In the genomic region with DNA sequence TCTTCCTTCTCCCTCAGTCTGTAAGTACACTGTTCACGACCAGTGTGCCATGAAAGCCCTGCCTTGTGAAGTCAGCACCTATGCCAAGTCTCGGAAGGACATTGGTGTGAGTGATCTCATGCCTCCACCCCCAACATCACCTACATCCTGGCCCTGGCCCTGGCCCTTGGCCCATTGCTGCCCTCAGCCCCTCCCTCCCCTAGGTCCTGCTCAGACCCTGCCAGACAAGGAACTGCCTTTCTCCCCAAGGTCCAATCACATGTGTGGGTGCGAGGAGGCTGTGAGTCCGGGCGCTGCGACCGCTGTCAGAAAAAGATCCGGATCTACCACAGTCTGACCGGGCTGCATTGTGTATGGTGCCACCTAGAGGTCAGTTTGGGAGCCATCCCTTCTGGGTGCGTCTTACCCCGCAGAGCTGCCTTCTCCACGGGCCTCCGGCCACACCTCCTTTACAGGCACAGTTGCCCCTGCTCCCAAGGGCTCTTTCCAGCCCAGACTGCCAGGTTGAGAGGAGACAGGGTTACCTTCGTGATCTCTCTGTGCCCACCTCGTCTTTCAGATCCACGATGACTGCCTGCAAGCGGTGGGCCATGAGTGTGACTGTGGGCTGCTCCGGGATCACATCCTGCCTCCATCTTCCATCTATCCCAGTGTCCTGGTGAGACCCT, we compare ENCODE assay signal across 8 cellular contexts. TPM values are rescaled to one million over a fixed set of nuclear protein-coding genes. Genes with fewer than 3 reads are reported as not detected.
DNase-seq lines count a peak whose midpoint lies in the region; TF ChIP-seq lines count a peak whose summit lies in the region.

No MANE protein-coding gene starts in this region.

- no peaks in the 10 kb centered on the region for H3K9me3 ChIP-seq in parathyroid adenoma (ENCODE audit: control insufficient read depth, low read length)

- peak overlapping the region; percentile 86 for H3K27ac Mint-ChIP-seq in activated naive CD4-positive, alpha-beta T cell treated with anti-CD3 and anti-CD28 coated beads, Interleukin-2, amount 10 ng/mL, durations not matched to agents 7 days and 5 days
- peak overlapping the region; percentile 9 for H3K27ac Mint-ChIP-seq in type B pancreatic cell

- POLR2A ChIA-PET in GM10248 (lab: Yijun Ruan, JAX), result interaction anchor here (0.6 to 1.6 kb wide), 3 partner anchors 185 to 282 kb away, joined by 3 read pairs; a partner anchor contains a TSS

- H3K36me3 ChIP-seq in parathyroid adenoma (ENCODE audit: control insufficient read depth, insufficient read depth, low read length), result no peaks in the 10 kb centered on the region

- peak overlapping the region; percentile 36 for H3K4me2 ChIP-seq in parathyroid adenoma (ENCODE audit: low read length)

- H3K4me1 ChIP-seq in parathyroid adenoma, result peaks cover 3% of the 10 kb centered on the region

- H3K4me1 Mint-ChIP-seq in activated naive CD4-positive, alpha-beta T cell treated with anti-CD3 and anti-CD28 coated beads, Interleukin-2, amount 10 ng/mL, durations not matched to agents 7 days and 5 days, result peaks cover 92% of the 10 kb centered on the region
- H3K4me1 Mint-ChIP-seq in type B pancreatic cell (ENCODE audit: unreplicated experiment), result peaks cover 11% of the 10 kb centered on the region

- H3K79me2 ChIP-seq in parathyroid adenoma, result peaks cover 3% of the 10 kb centered on the region

- H3K4me3 ChIP-seq in HFF-Myc (replicated peaks; ENCODE audit: low read depth, low read length) (no peak overlapping the region), parathyroid adenoma (ENCODE audit: low read depth, low read length) (no peak overlapping the region)

- CTCF ChIA-PET in GM10248 (lab: Yijun Ruan, JAX), result interaction anchor here (0.6 to 7.0 kb wide), 43 partner anchors 9 to 294 kb away, joined by 3 to 92 read pairs (median 4); a partner anchor contains a TSS
- CTCF ChIA-PET in activated naive CD4-positive, alpha-beta T cell treated with anti-CD3 and anti-CD28 coated beads, Interleukin-2, amount 10 ng/mL, durations not matched to agents 7 days and 5 days (lab: Charles Lee), result interaction anchor here (0.6 to 6.9 kb wide), 31 partner anchors 9 to 282 kb away, joined by 3 to 66 read pairs (median 3); a partner anchor contains a TSS

- no peaks in the 10 kb centered on the region for H3K27me3 ChIP-seq in parathyroid adenoma (ENCODE audit: control insufficient read depth, insufficient read depth, low read length)

- TF ChIP-seq CTCF in GM10248 (IDR thresholded peaks at IDR 0.05; ENCODE audit: control extremely low read depth, extremely low read depth, low read depth, missing control alignments) (peak; percentile 89), HFF-Myc (IDR thresholded peaks at IDR 0.05; ENCODE audit: low read depth, low read length, missing control alignments) (peak; percentile 94), parathyroid adenoma (IDR thresholded peaks at IDR 0.05) (peak; percentile 94), type B pancreatic cell (conservative IDR thresholded peaks at IDR 0.05) (peak; percentile 95)

- peak overlapping the region; percentile 7 for H3K27ac ChIP-seq in parathyroid adenoma

- H3K36me3 Mint-ChIP-seq in activated naive CD4-positive, alpha-beta T cell treated with anti-CD3 and anti-CD28 coated beads, Interleukin-2, amount 10 ng/mL, durations not matched to agents 7 days and 5 days, result peaks cover 93% of the 10 kb centered on the region
- peaks cover 3% of the 10 kb centered on the region for H3K36me3 Mint-ChIP-seq in type B pancreatic cell

- H2AFZ ChIP-seq in parathyroid adenoma, result peak overlapping the region; percentile 86

- peak; percentile 86 for DNase-seq in GM10248 (ENCODE audit: extremely low spot score)
- no peak for DNase-seq in HFF-Myc (ENCODE audit: extremely low read depth, low read depth)
- peak; percentile 91 for DNase-seq in NAMALWA (ENCODE audit: low spot score)
- peak; percentile 87 for DNase-seq in SK-N-DZ (ENCODE audit: low spot score)
- peak; percentile 91 for DNase-seq in activated naive CD4-positive, alpha-beta T cell treated with anti-CD3 and anti-CD28 coated beads, Interleukin-2, amount 10 ng/mL, durations not matched to agents 7 days and 5 days
- DNase-seq in head of caudate nucleus, result peak; percentile 69 to 94 (median 87)
- DNase-seq in type B pancreatic cell (ENCODE audit: extremely low spot score, unreplicated experiment), result peak; percentile 83

- peak overlapping the region; percentile 37 for H3K4me3 Mint-ChIP-seq in activated naive CD4-positive, alpha-beta T cell treated with anti-CD3 and anti-CD28 coated beads, Interleukin-2, amount 10 ng/mL, durations not matched to agents 7 days and 5 days
- H3K4me3 Mint-ChIP-seq in type B pancreatic cell, result peak overlapping the region; percentile 54

- no peak overlapping the region for H3K9ac ChIP-seq in parathyroid adenoma

- no peaks in the 10 kb centered on the region for H3K9me3 Mint-ChIP-seq in activated naive CD4-positive, alpha-beta T cell treated with anti-CD3 and anti-CD28 coated beads, Interleukin-2, amount 10 ng/mL, durations not matched to agents 7 days and 5 days
- H3K9me3 Mint-ChIP-seq in type B pancreatic cell, result no peaks in the 10 kb centered on the region

- H3K27me3 Mint-ChIP-seq in activated naive CD4-positive, alpha-beta T cell treated with anti-CD3 and anti-CD28 coated beads, Interleukin-2, amount 10 ng/mL, durations not matched to agents 7 days and 5 days, result no peaks in the 10 kb centered on the region
- peaks cover 16% of the 10 kb centered on the region for H3K27me3 Mint-ChIP-seq in type B pancreatic cell

- intact Hi-C loops in head of caudate nucleus (cut with DNase I), result loop anchor here (5.0 kb wide), 1 partner anchor 203 kb away; no protein-coding TSS in a partner anchor

RNA-seq across cellular contexts. Expression of a gene that starts 9.2 kb away (rescaled TPM):
- 7.2 and 8.9 TPM in 2 replicates for polyA plus RNA-seq in SK-N-DZ (2014; cell fraction: cytosol; rRNA removed)
- polyA plus RNA-seq in SK-N-DZ (2014; cell fraction: nucleus; rRNA removed), result 7.7 and 16.0 TPM in 2 replicates
- 28.6 and 46.6 TPM in 2 replicates for total RNA-seq in type B pancreatic cell (ENCODE audit: low replicate concordance)

RNA-seq across cellular contexts. Expression of a gene that starts 12.5 kb away (rescaled TPM):
- polyA plus RNA-seq in SK-N-DZ (2014; cell fraction: cytosol; rRNA removed), result 43.3 and 45.0 TPM in 2 replicates
- 18.5 and 24.1 TPM in 2 replicates for polyA plus RNA-seq in SK-N-DZ (2014; cell fraction: nucleus; rRNA removed)
- total RNA-seq in type B pancreatic cell (ENCODE audit: low replicate concordance), result 28.0 and 33.7 TPM in 2 replicates

RNA-seq across cellular contexts. Expression of a gene that starts 25.6 kb away (rescaled TPM):
- 71.4 and 76.3 TPM in 2 replicates for polyA plus RNA-seq in SK-N-DZ (2014; cell fraction: cytosol; rRNA removed)
- 111 and 118 TPM in 2 replicates for polyA plus RNA-seq in SK-N-DZ (2014; cell fraction: nucleus; rRNA removed)
- total RNA-seq in type B pancreatic cell (ENCODE audit: low replicate concordance), result 1.4 and 136 TPM in 2 replicates

RNA-seq across cellular contexts. Expression of a gene that starts 26.4 kb away (rescaled TPM):
- 80.8 and 89.1 TPM in 2 replicates for polyA plus RNA-seq in SK-N-DZ (2014; cell fraction: cytosol; rRNA removed)
- polyA plus RNA-seq in SK-N-DZ (2014; cell fraction: nucleus; rRNA removed), result 86.2 and 97.4 TPM in 2 replicates
- total RNA-seq in type B pancreatic cell (ENCODE audit: low replicate concordance), result 52.8 and 82.8 TPM in 2 replicates

RNA-seq across cellular contexts. Expression of a gene that starts 33.7 kb away (rescaled TPM):
- polyA plus RNA-seq in SK-N-DZ (2014; cell fraction: cytosol; rRNA removed), result 37.1 and 42.8 TPM in 2 replicates
- polyA plus RNA-seq in SK-N-DZ (2014; cell fraction: nucleus; rRNA removed), result 22.1 and 33.4 TPM in 2 replicates
- 105 and 131 TPM in 2 replicates for total RNA-seq in type B pancreatic cell (ENCODE audit: low replicate concordance)
